Comparison of ENCODE assay signal across 29 cellular contexts in the genomic region with DNA sequence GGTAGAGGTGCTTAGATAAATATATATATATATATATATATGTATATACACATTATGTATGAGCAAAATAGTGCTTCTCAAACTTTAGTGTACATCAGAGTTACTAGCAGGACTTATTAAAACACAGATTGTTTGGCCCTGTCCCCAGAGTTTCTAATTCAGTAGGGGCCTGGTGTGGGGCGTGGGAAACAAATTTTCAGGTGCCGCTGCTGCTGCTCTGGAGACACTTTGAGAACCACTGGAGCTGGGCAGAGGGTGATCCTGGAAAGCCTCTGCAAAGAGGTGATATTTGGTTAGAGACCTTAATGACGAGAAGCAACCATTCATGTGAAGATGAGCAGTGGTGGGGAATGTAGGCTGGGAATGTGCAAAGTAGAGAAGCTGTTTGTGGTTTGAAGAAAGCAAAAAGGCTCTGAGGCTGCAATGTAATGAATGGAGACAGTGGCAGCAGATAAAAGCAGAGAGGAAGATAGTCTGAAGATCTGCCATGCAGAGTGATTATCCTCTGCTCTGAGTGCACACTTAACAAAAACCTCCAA.
"Had no signal": no experiment of that assay in that cellular context is flagged by ENCODE, and none has a peak within 500 bp of the region (broad histone marks: within the 10 kb centered on the region; RNA-seq: fewer than 3 reads in every experiment).

No MANE protein-coding gene starts in this region.

- ATAC-seq: activated CD4-positive, alpha-beta T cell treated with anti-CD3 and anti-CD28 coated beads for 36 hours; activated CD8-positive, alpha-beta memory T cell treated with anti-CD3 and anti-CD28 coated beads, Interleukin-2, amount 10 ng/mL, durations not matched to agents 7 days and 5 days; activated CD8-positive, alpha-beta T cell treated with anti-CD3 and anti-CD28 coated beads, Interleukin-2, amount 10 ng/mL, durations not matched to agents 7 days and 5 days; left lung; lower lobe of right lung; mucosa of descending colon; stimulated activated effector memory CD8-positive, alpha-beta T cell treated with anti-CD3 and anti-CD28 coated beads, Interleukin-12 subunit alpha, Interleukin-12 subunit beta, amount 100 ng/mL, for 72 hours had no signal

- H3K4me3 ChIP-seq: ascending aorta, cardiac muscle cell, colonic mucosa, left lung, lower lobe of right lung, mucosa of descending colon, ovary, psoas muscle, sigmoid colon, thoracic aorta, upper lobe of left lung had no signal

- H3K36me3 Mint-ChIP-seq: activated CD8-positive, alpha-beta memory T cell treated with anti-CD3 and anti-CD28 coated beads, Interleukin-2, amount 10 ng/mL, durations not matched to agents 7 days and 5 days; brain; stimulated activated effector memory CD8-positive, alpha-beta T cell treated with anti-CD3 and anti-CD28 coated beads, Interleukin-12 subunit alpha, Interleukin-12 subunit beta, amount 100 ng/mL, for 72 hours; T-cell had no signal

- H3K27me3 Mint-ChIP-seq: activated CD4-positive, alpha-beta T cell treated with anti-CD3 and anti-CD28 coated beads for 36 hours; stimulated activated naive CD8-positive, alpha-beta T cell treated with anti-CD3 and anti-CD28 coated beads, Interleukin-15, Interleukin-2, amounts not matched to agents 100 ng/mL and 50 ng/mL, for 24 hours; T-cell had no signal

- H3K27ac ChIP-seq: ascending aorta, cardiac muscle cell, colonic mucosa, left lung, lower lobe of right lung, ovary, psoas muscle, sigmoid colon, thoracic aorta, upper lobe of left lung had no signal

- DNase-seq: activated CD4-positive, alpha-beta T cell treated with anti-CD3 and anti-CD28 coated beads for 36 hours; activated CD4-positive, CD25-positive, alpha-beta regulatory T cell; activated CD8-positive, alpha-beta memory T cell treated with anti-CD3 and anti-CD28 coated beads, Interleukin-2, amount 10 ng/mL, durations not matched to agents 7 days and 5 days; activated CD8-positive, alpha-beta T cell treated with anti-CD3 and anti-CD28 coated beads, Interleukin-2, amount 10 ng/mL, durations not matched to agents 7 days and 5 days; activated naive CD4-positive, alpha-beta T cell treated with Interleukin-2 at 50 U/mL for 16 hours; activated T-cell treated with anti-CD3 and anti-CD28 coated beads, Interleukin-2, amount 50 U/mL, for 48 hours; cerebellar nuclear complex; colonic mucosa; effector memory CD4-positive, alpha-beta T cell; erythroblast; hippocampal formation; left lung; lower lobe of right lung; mucosa of descending colon; nephron progenitor cell; psoas muscle; sigmoid colon; small intestine; stimulated activated CD4-positive, alpha-beta T cell treated with anti-CD3 and anti-CD28 coated beads, Interleukin-4, amount 100 ng/mL, for 24 hours; T-cell; upper lobe of left lung had no signal

- H3K27ac Mint-ChIP-seq: activated CD4-positive, alpha-beta T cell treated with anti-CD3 and anti-CD28 coated beads for 36 hours; activated CD8-positive, alpha-beta memory T cell treated with anti-CD3 and anti-CD28 coated beads, Interleukin-2, amount 10 ng/mL, durations not matched to agents 7 days and 5 days; activated CD8-positive, alpha-beta T cell treated with anti-CD3 and anti-CD28 coated beads, Interleukin-2, amount 10 ng/mL, durations not matched to agents 7 days and 5 days; activated naive CD8-positive, alpha-beta T cell; nephron progenitor cell; stimulated activated effector memory CD8-positive, alpha-beta T cell treated with anti-CD3 and anti-CD28 coated beads, Interleukin-12 subunit alpha, Interleukin-12 subunit beta, amount 100 ng/mL, for 72 hours had no signal

- H3K27me3 ChIP-seq: ascending aorta, colonic mucosa, left lung, ovary, sigmoid colon, upper lobe of left lung had no signal

- H3K4me3 Mint-ChIP-seq: activated CD4-positive, alpha-beta T cell treated with anti-CD3 and anti-CD28 coated beads for 36 hours; activated CD8-positive, alpha-beta memory T cell treated with anti-CD3 and anti-CD28 coated beads, Interleukin-2, amount 10 ng/mL, durations not matched to agents 7 days and 5 days; activated CD8-positive, alpha-beta T cell treated with anti-CD3 and anti-CD28 coated beads, Interleukin-2, amount 10 ng/mL, durations not matched to agents 7 days and 5 days; activated naive CD8-positive, alpha-beta T cell; nephron progenitor cell; stimulated activated effector memory CD8-positive, alpha-beta T cell treated with anti-CD3 and anti-CD28 coated beads, Interleukin-12 subunit alpha, Interleukin-12 subunit beta, amount 100 ng/mL, for 72 hours; stimulated activated naive CD8-positive, alpha-beta T cell treated with anti-CD3 and anti-CD28 coated beads, Interleukin-15, Interleukin-2, amounts not matched to agents 100 ng/mL and 50 ng/mL, for 24 hours; T-cell had no signal

- H3K9me3 Mint-ChIP-seq: nephron progenitor cell; stimulated activated effector memory CD8-positive, alpha-beta T cell treated with anti-CD3 and anti-CD28 coated beads, Interleukin-12 subunit alpha, Interleukin-12 subunit beta, amount 100 ng/mL, for 72 hours; stimulated activated naive CD8-positive, alpha-beta T cell treated with anti-CD3 and anti-CD28 coated beads, Interleukin-15, Interleukin-2, amounts not matched to agents 100 ng/mL and 50 ng/mL, for 24 hours had no signal

- H3K4me1 Mint-ChIP-seq: activated CD8-positive, alpha-beta memory T cell treated with anti-CD3 and anti-CD28 coated beads, Interleukin-2, amount 10 ng/mL, durations not matched to agents 7 days and 5 days had no signal
